In genomic region chr12:25386823-25387134, GRCh38 we compare ENCODE assay signal across 8 cellular contexts.
DNase-seq lines count a peak whose midpoint lies in the region; ATAC-seq and TF ChIP-seq lines count a peak whose summit lies in the region.

No MANE protein-coding gene starts in this region.

- peak overlapping the region; percentile 100 for H3K27ac Mint-ChIP-seq in T-helper 17 cell

- H3K27me3 Mint-ChIP-seq in T-helper 17 cell: no peaks in the 10 kb centered on the region

- H2AFZ ChIP-seq in fibroblast of lung (ENCODE audit: low read length): no peak overlapping the region

- in situ Hi-C loops in HAP-1 (cut with MboI; ENCODE audit: low sequenced_read_pairs): no loop called here

- peak overlapping the region; percentile 92 for H3K4me2 ChIP-seq in fibroblast of lung (ENCODE audit: extremely low read depth, insufficient read depth, low read length)

- ATAC-seq in T-helper 17 cell (no peak), psoas muscle (peak in 1 of 4 donors; percentile 9), HG03439 (IDR thresholded peaks at IDR 0.05; ENCODE audit: unreplicated experiment) (no peak), HG02610 (IDR thresholded peaks at IDR 0.05; ENCODE audit: unreplicated experiment) (no peak)

- H3K4me3 ChIP-seq in HAP-1 (peak overlapping the region; percentile 57), fibroblast of lung (replicated peaks in 1 of 4; ENCODE audit: control extremely low read depth in 1 of 4, insufficient read depth in 1 of 4, low read depth in 3 of 4, low read length in 4 of 4) (peak overlapping the region; percentile 56 to 96 (median 74)), psoas muscle (peak overlapping the region; percentile 85)

- no peaks in the 10 kb centered on the region for H3K27me3 ChIP-seq in HAP-1 (ENCODE audit: low read depth)
- H3K27me3 ChIP-seq in fibroblast of lung (ENCODE audit: control insufficient read depth, insufficient read depth, low read length): no peaks in the 10 kb centered on the region
- no peaks in the 10 kb centered on the region for H3K27me3 ChIP-seq in psoas muscle (ENCODE audit: insufficient read depth in 3 of 3, low read length in 2 of 3)

- intact Hi-C loops in psoas muscle (cut with DNase I): no loop called here

- peak overlapping the region; percentile 96 for H3K4me3 Mint-ChIP-seq in T-helper 17 cell

- peak overlapping the region; percentile 90 for H3K9ac ChIP-seq in fibroblast of lung (ENCODE audit: insufficient read depth, low read length)

- H3K4me1 ChIP-seq in HAP-1 (peaks cover 14% of the 10 kb centered on the region), fibroblast of lung (ENCODE audit: control insufficient read depth, extremely low read depth, insufficient read depth, low read length) (peaks cover 4% of the 10 kb centered on the region), psoas muscle (peaks cover 4% of the 10 kb centered on the region)

- H4K20me1 ChIP-seq in fibroblast of lung (ENCODE audit: control insufficient read depth, extremely low read depth, insufficient read depth, low read length): no peaks in the 10 kb centered on the region

- no peaks in the 10 kb centered on the region for H3K9me3 ChIP-seq in HAP-1
- H3K9me3 ChIP-seq in T-helper 17 cell (ENCODE audit: control insufficient read depth, low read length, poor library complexity, severe bottlenecking): no peaks in the 10 kb centered on the region
- no peaks in the 10 kb centered on the region for H3K9me3 ChIP-seq in fibroblast of lung (ENCODE audit: control insufficient read depth, insufficient read depth, low read depth, low read length)
- H3K9me3 ChIP-seq in psoas muscle: no peaks in the 10 kb centered on the region

- H3K27ac ChIP-seq in fibroblast of lung (ENCODE audit: insufficient read depth, low read length) (peak overlapping the region; percentile 99), psoas muscle (peak overlapping the region; percentile 100)

- H3K79me2 ChIP-seq in fibroblast of lung (ENCODE audit: control insufficient read depth, insufficient read depth, low read length): no peaks in the 10 kb centered on the region

- no peaks in the 10 kb centered on the region for H3K36me3 Mint-ChIP-seq in T-helper 17 cell (ENCODE audit: low read depth)

- peaks cover 52% of the 10 kb centered on the region for H3K4me1 Mint-ChIP-seq in T-helper 17 cell

- DNase-seq in HAP-1 (ENCODE audit: low spot score in 2 of 2) (peak in 1 of 2 experiments; percentile 32), T-helper 17 cell (no peak), fibroblast of lung (ENCODE audit: low read depth in 2 of 2) (no peak), psoas muscle (no peak), A172 (ENCODE audit: low spot score) (no peak)
- DNase-seq in stimulated activated naive CD4-positive, alpha-beta T cell treated with Interleukin-2 at 50 U/mL for 16 hours (lab: John Stamatoyannopoulos, UW): no peak

- H3K36me3 ChIP-seq in HAP-1 (replicated peaks) (no peaks in the 10 kb centered on the region), fibroblast of lung (ENCODE audit: control insufficient read depth, insufficient read depth, low read length) (no peaks in the 10 kb centered on the region), psoas muscle (ENCODE audit: insufficient read depth in 1 of 2, low read depth in 1 of 2) (no peaks in the 10 kb centered on the region)

- WGBS in psoas muscle, 3 donors: 0% methylated on average over 9 of the region's 9 CpGs

- TF ChIP-seq CTCF in fibroblast of lung (conservative IDR thresholded peaks at IDR 0.05 in 1 of 2, IDR thresholded peaks at IDR 0.05 in 1 of 2; ENCODE audit: low read depth in 1 of 2, low read length in 2 of 2) (no peak), psoas muscle (IDR thresholded peaks at IDR 0.05) (no peak)
